Comparison of ENCODE assay signal across 15 cellular contexts in genomic region chr12:32983968-32984367, GRCh38.
DNase-seq lines count a peak whose midpoint lies in the region; ATAC-seq and TF ChIP-seq lines count a peak whose summit lies in the region.
"Had no signal": no experiment of that assay in that cellular context is flagged by ENCODE, and none has a peak within 500 bp of the region (broad histone marks: within the 10 kb centered on the region; RNA-seq: fewer than 3 reads in every experiment).

No MANE protein-coding gene starts in this region.

- H4K91ac ChIP-seq in H9 (ENCODE audit: insufficient read length, low read depth, low read length): no peak overlapping the region

- H3K56ac ChIP-seq in H9 (ENCODE audit: insufficient read length, low read depth, low read length): no peak overlapping the region

- no peak overlapping the region for H2BK5ac ChIP-seq in H9 (ENCODE audit: insufficient read length, low read length)

- no peaks in the 10 kb centered on the region for H3K36me3 ChIP-seq in A673 (ENCODE audit: insufficient read depth, low read length, poor library complexity, severe bottlenecking)

- H3K14ac ChIP-seq in H9 (ENCODE audit: insufficient read depth, low read length): no peak overlapping the region

- H2AK5ac ChIP-seq in H9 (ENCODE audit: insufficient read length, low read length): no peak overlapping the region

- no peaks in the 10 kb centered on the region for H3K23me2 ChIP-seq in H9 (ENCODE audit: insufficient read length, low read depth, low read length, poor library complexity, severe bottlenecking)

- CTCF ChIA-PET in A673 (lab: Charles Lee): no interaction called here

- no peak overlapping the region for H3K4me2 ChIP-seq in H9 (ENCODE audit: insufficient read depth, insufficient read length, low read length)

- H3K4me1 ChIP-seq in A673 (ENCODE audit: insufficient read depth, low read length, poor library complexity, severe bottlenecking): no peaks in the 10 kb centered on the region
- H3K4me1 ChIP-seq in H9 (ENCODE audit: insufficient read depth, low read length): no peaks in the 10 kb centered on the region

- no peak overlapping the region for H3T11ph ChIP-seq in H9 (ENCODE audit: low read length)

- H3K79me1 ChIP-seq in H9 (ENCODE audit: insufficient read depth, low read depth, low read length, poor library complexity, severe bottlenecking): no peaks in the 10 kb centered on the region

- POLR2A ChIA-PET in A673 (lab: Charles Lee; ENCODE audit: low non-redundant PET): no interaction called here

- TF ChIP-seq CTCF in A673 (conservative IDR thresholded peaks at IDR 0.05; ENCODE audit: low read depth, low read length): no peak
- no peak for TF ChIP-seq CTCF in H9 (conservative IDR thresholded peaks at IDR 0.05)

- no peak overlapping the region for H2AFZ ChIP-seq in H9 (ENCODE audit: low read length)

- in situ Hi-C loops in T47D (cut with HindIII; ENCODE audit: low pct_unique_long_range_greater_than_20kb, low sequenced_read_pairs): no loop called here

- no peaks in the 10 kb centered on the region for H3K9me3 ChIP-seq in A673 (ENCODE audit: low read depth, low read length, poor library complexity, severe bottlenecking)
- no peaks in the 10 kb centered on the region for H3K9me3 ChIP-seq in H9 (ENCODE audit: control insufficient read depth, low read depth, low read length)

- H3K27me3 Mint-ChIP-seq in H9 (ENCODE audit: low read depth): no peaks in the 10 kb centered on the region

- H3K79me2 ChIP-seq in H9 (ENCODE audit: insufficient read depth, low read length): no peaks in the 10 kb centered on the region

- H3K9ac ChIP-seq in H9 (ENCODE audit: extremely low read depth, insufficient read length, low read length): no peak overlapping the region

- no peaks in the 10 kb centered on the region for H4K20me1 ChIP-seq in H9 (ENCODE audit: control insufficient read depth, insufficient read depth, insufficient read length)

- no peak overlapping the region for H3K4me3 ChIP-seq in A673 (ENCODE audit: low read depth, low read length, poor library complexity, severe bottlenecking)

- peaks cover 5% of the 10 kb centered on the region in 2 experiments for H3K9me3 Mint-ChIP-seq in H9

- H4K5ac ChIP-seq in H9 (ENCODE audit: insufficient read length, low read depth, low read length): no peak overlapping the region

- H3K36me3 Mint-ChIP-seq in H9 (ENCODE audit: insufficient read depth in 1 of 3, low read depth in 3 of 3): peaks cover 2 to 5% (median 2%) of the 10 kb centered on the region in 3 experiments; a peak in 3 of 7 replicates

- H2BK12ac ChIP-seq in H9 (ENCODE audit: insufficient read length, low read depth, low read length): no peak overlapping the region

- no peak overlapping the region for H2BK120ac ChIP-seq in H9 (ENCODE audit: low read depth, low read length, poor library complexity, severe bottlenecking)

- DNase-seq in A673 (ENCODE audit: low spot score) (peak; percentile 53), H9 (peak; percentile 76), NCI-H526 treated with DMSO at 0.1 percent for 48 hours (lab: John Stamatoyannopoulos, UW) (peak; percentile 38), T47D (ENCODE audit: low read depth in 1 of 2, low spot score in 1 of 2) (peak; percentile 30 to 89), EL (no peak), NCI-H446 treated with DMSO at 0.1 percent for 48 hours (lab: John Stamatoyannopoulos, UW) (no peak)
- no peak for DNase-seq in activated CD4-positive, alpha-beta T cell treated with anti-CD3 and anti-CD28 coated beads for 48 hours
- DNase-seq: activated CD4-positive, alpha-beta T cell treated with anti-CD3 and anti-CD28 coated beads, Interleukin-2, amount 50 U/mL, for 1 hour; activated T-cell treated with anti-CD3 and anti-CD28 coated beads, Interleukin-2, amount 50 U/mL, for 72 hours; AML-193; DMS79; NCI-H774; T-helper 9 cell had no signal

- H3K23ac ChIP-seq in H9 (ENCODE audit: insufficient read length, low read depth, low read length): no peak overlapping the region

- no peak overlapping the region for H3K18ac ChIP-seq in H9 (ENCODE audit: insufficient read length, low read depth, low read length)

- WGBS in H9 (ENCODE audit: extremely low coverage, insufficient read length, low lambda C conversion rate): no CpG with 5 or more reads among the region's 4 CpGs

- no peak overlapping the region; a peak in 1 of 7 replicates for H3K27ac Mint-ChIP-seq in H9
- H3K27ac Mint-ChIP-seq: activated T-cell treated with anti-CD3 and anti-CD28 coated beads, Interleukin-2, amount 50 U/mL, for 72 hours had no signal

- peaks cover 19 to 25% of the 10 kb centered on the region in 2 experiments for H3K4me1 Mint-ChIP-seq in H9

- H2BK20ac ChIP-seq in H9 (ENCODE audit: low read depth, low read length, poor library complexity, severe bottlenecking): no peak overlapping the region

- intact Hi-C loops in A673 (cut with micrococcal nuclease; ENCODE audit: unreplicated experiment): no loop called here

- H3K27ac ChIP-seq in A673 (ENCODE audit: low read depth, low read length, poor library complexity, severe bottlenecking) (no peak overlapping the region), H9 (ENCODE audit: insufficient read length, low read depth, low read length) (no peak overlapping the region)
- H3K27ac ChIP-seq: epithelial cell of prostate had no signal

- H4K8ac ChIP-seq in H9 (replicated peaks; ENCODE audit: insufficient read length, low read depth, low read length): no peak overlapping the region

- no peak overlapping the region for H2BK15ac ChIP-seq in H9 (ENCODE audit: low read depth, low read length)

- no peak overlapping the region for H3K4ac ChIP-seq in H9 (ENCODE audit: low read depth, low read length)

- BruUV-seq in A673 (replicated peaks; lab: Mats Ljungman, UMichigan): no TSS peak

- no peak for ATAC-seq in HG02571 (IDR thresholded peaks at IDR 0.05; ENCODE audit: unreplicated experiment)
- ATAC-seq: activated T-cell treated with anti-CD3 and anti-CD28 coated beads, Interleukin-2, amount 50 U/mL, for 72 hours had no signal

- H3K4me3 Mint-ChIP-seq in H9: no peak overlapping the region
- H3K4me3 Mint-ChIP-seq: activated T-cell treated with anti-CD3 and anti-CD28 coated beads, Interleukin-2, amount 50 U/mL, for 72 hours had no signal

- H3K27me3 ChIP-seq in A673 (replicated peaks; ENCODE audit: insufficient read depth, low read depth, low read length, poor library complexity) (peaks cover under 1% of the 10 kb centered on the region), H9 (ENCODE audit: insufficient read depth, low read length) (no peaks in the 10 kb centered on the region)

Comparison
In these comparisons a context has a peak if more than half of its experiments do, and no peak if none do; other contexts are left out.
1. DNase-seq: peak in A673 (single experiment), H9 (single experiment), NCI-H526 treated with DMSO at 0.1 percent for 48 hours (single experiment) and T47D (2 of 2); none in activated CD4-positive, alpha-beta T cell treated with anti-CD3 and anti-CD28 coated beads for 48 hours (single experiment), EL (single experiment) and NCI-H446 treated with DMSO at 0.1 percent for 48 hours (single experiment).